In genomic region chr1:40870135-40870728, GRCh38 we compare ENCODE assay signal across 1 cellular context.
TF ChIP-seq lines count a peak whose summit lies in the region.

No MANE protein-coding gene starts in this region.

TF ChIP-seq in K562, 482 proteins besides CTCF, POLR2A, EP300 and RAD21:
- TF ChIP-seq POLR2AphosphoS5 (IDR thresholded peaks at IDR 0.05; ENCODE audit: control insufficient read depth, insufficient read depth, low read depth, low read length) (no peak), FOSL1 (tag; conservative IDR thresholded peaks at IDR 0.05) (0 out of 2 replicates have a peak, but pooled peaks have one; percentile 25), TAF9B (IDR thresholded peaks at IDR 0.05; ENCODE audit: partially characterized antibody) (no peak), ZNF280A (IDR thresholded peaks at IDR 0.05; ENCODE audit: low read depth, partially characterized antibody) (peak; percentile 27), CBX3 (IDR thresholded peaks at IDR 0.05; ENCODE audit: borderline replicate concordance in 1 of 2, low read length in 2 of 2) (peak in 1 of 2 experiments; percentile 73; a peak in 1 of 3 replicates), ZNF445 (CRISPR knock-in tag; IDR thresholded peaks at IDR 0.05; ENCODE audit: low read depth) (no peak), YBX1 (IDR thresholded peaks at IDR 0.05) (no peak), ARID2 (IDR thresholded peaks at IDR 0.05) (no peak), YY1 (IDR thresholded peaks at IDR 0.05; ENCODE audit: borderline replicate concordance in 1 of 3, control insufficient read depth in 1 of 3, extremely low read depth in 1 of 3, insufficient read depth in 3 of 3, insufficient read length in 1 of 3, insufficient replicate concordance in 2 of 3, low read depth in 1 of 3, low read length in 2 of 3) (peak in 1 of 3 experiments; percentile 68), CREM (IDR thresholded peaks at IDR 0.05; ENCODE audit: low read depth) (no peak), ZFP36 (IDR thresholded peaks at IDR 0.05; ENCODE audit: low read depth, low read length, partially characterized antibody) (peak; percentile 20), ARID1B (IDR thresholded peaks at IDR 0.05) (no peak), RBM25 (IDR thresholded peaks at IDR 0.05; ENCODE audit: low read depth, low read length, severe bottlenecking) (peak; percentile 44), FOXK2 (conservative IDR thresholded peaks at IDR 0.05 in 1 of 2, IDR thresholded peaks at IDR 0.05 in 1 of 2; ENCODE audit: low read depth in 2 of 2) (no peak), ATF3 (IDR thresholded peaks at IDR 0.05) (0 out of 2 replicates have a peak, but pooled peaks have one; percentile 11), ATF3 (CRISPR knock-in tag; conservative IDR thresholded peaks at IDR 0.05) (no peak), TRIM24 (IDR thresholded peaks at IDR 0.05) (0 out of 4 replicates have a peak, but pooled peaks have one; percentile 7 to 39), ZNF707 (CRISPR knock-in tag; conservative IDR thresholded peaks at IDR 0.05) (no peak)
TF ChIP-seq in K562: peak in this region for 8.
